Comparison of ENCODE assay signal across 1 cellular context in genomic region chr4:70754470-70754869, GRCh38.
TF ChIP-seq lines count a peak whose summit lies in the region.

No MANE protein-coding gene starts in this region.

TF ChIP-seq in GM12878, 131 proteins besides CTCF, POLR2A, EP300 and RAD21 (continued from another document):
- TF ChIP-seq RELB (IDR thresholded peaks at IDR 0.05; ENCODE audit: low read depth): peak; percentile 73; the same call in 1 of the 2 replicates
- TF ChIP-seq IRF4 (IDR thresholded peaks at IDR 0.05; ENCODE audit: low read depth, low read length): peak; percentile 62; the same call in 1 of the 2 replicates
- TF ChIP-seq ZNF384 (IDR thresholded peaks at IDR 0.05; ENCODE audit: borderline replicate concordance, low read depth, low read length): peak; percentile 46; the same call in 1 of the 2 replicates
- peak; percentile 56 for TF ChIP-seq JUNB (IDR thresholded peaks at IDR 0.05)
- no peak for TF ChIP-seq SREBF1 (IDR thresholded peaks at IDR 0.05; ENCODE audit: low read length)
- no peak for TF ChIP-seq RUNX3 (IDR thresholded peaks at IDR 0.05; ENCODE audit: low read length)
- TF ChIP-seq DPF2 (IDR thresholded peaks at IDR 0.05): peak; percentile 71; the same call in 1 of the 2 replicates
- TF ChIP-seq MTA3 (IDR thresholded peaks at IDR 0.05; ENCODE audit: borderline replicate concordance, low read length): 0 out of 2 replicates have a peak, but pooled peaks have one; percentile 42
- TF ChIP-seq ZBED1 (IDR thresholded peaks at IDR 0.05; ENCODE audit: borderline replicate concordance): no peak
- peak; percentile 81; the same call in 1 of the 2 replicates for TF ChIP-seq SPI1 (IDR thresholded peaks at IDR 0.05; ENCODE audit: borderline replicate concordance, insufficient read depth, low read depth, low read length)
- TF ChIP-seq NFXL1 (IDR thresholded peaks at IDR 0.05; ENCODE audit: borderline replicate concordance): no peak
- peak; percentile 64; the same call in 1 of the 2 replicates for TF ChIP-seq NFIC (IDR thresholded peaks at IDR 0.05; ENCODE audit: low read depth, low read length)
- peak; percentile 10; the same call in 1 of the 2 replicates for TF ChIP-seq CBX5 (IDR thresholded peaks at IDR 0.05; ENCODE audit: low read depth)
- TF ChIP-seq YBX1 (IDR thresholded peaks at IDR 0.05): no peak
- TF ChIP-seq FOXM1 (IDR thresholded peaks at IDR 0.05; ENCODE audit: low read depth, low read length): peak; percentile 42; the same call in 1 of the 2 replicates
- peak; percentile 28; the same call in 1 of the 2 replicates for TF ChIP-seq CREM (IDR thresholded peaks at IDR 0.05; ENCODE audit: low read depth)
- 0 out of 2 replicates have a peak, but pooled peaks have one; percentile 16 for TF ChIP-seq CREB1 (IDR thresholded peaks at IDR 0.05; ENCODE audit: low read depth)
- no peak for TF ChIP-seq SMAD1 (IDR thresholded peaks at IDR 0.05; ENCODE audit: low read depth, partially characterized antibody)
- peak; percentile 75; the same call in 1 of the 2 replicates for TF ChIP-seq BMI1 (IDR thresholded peaks at IDR 0.05; ENCODE audit: borderline replicate concordance)
- TF ChIP-seq, protein P1, sequence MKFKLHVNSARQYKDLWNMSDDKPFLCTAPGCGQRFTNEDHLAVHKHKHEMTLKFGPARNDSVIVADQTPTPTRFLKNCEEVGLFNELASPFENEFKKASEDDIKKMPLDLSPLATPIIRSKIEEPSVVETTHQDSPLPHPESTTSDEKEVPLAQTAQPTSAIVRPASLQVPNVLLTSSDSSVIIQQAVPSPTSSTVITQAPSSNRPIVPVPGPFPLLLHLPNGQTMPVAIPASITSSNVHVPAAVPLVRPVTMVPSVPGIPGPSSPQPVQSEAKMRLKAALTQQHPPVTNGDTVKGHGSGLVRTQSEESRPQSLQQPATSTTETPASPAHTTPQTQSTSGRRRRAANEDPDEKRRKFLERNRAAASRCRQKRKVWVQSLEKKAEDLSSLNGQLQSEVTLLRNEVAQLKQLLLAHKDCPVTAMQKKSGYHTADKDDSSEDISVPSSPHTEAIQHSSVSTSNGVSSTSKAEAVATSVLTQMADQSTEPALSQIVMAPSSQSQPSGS (IDR thresholded peaks at IDR 0.05; ENCODE audit: low read length): peak; percentile 58
- TF ChIP-seq ATF7 (IDR thresholded peaks at IDR 0.05; ENCODE audit: low read depth): peak; percentile 86
- TF ChIP-seq MTA2 (IDR thresholded peaks at IDR 0.05; ENCODE audit: low read depth): peak; percentile 98
